8 cellular contexts compared by ENCODE assay signal in the genomic region with DNA sequence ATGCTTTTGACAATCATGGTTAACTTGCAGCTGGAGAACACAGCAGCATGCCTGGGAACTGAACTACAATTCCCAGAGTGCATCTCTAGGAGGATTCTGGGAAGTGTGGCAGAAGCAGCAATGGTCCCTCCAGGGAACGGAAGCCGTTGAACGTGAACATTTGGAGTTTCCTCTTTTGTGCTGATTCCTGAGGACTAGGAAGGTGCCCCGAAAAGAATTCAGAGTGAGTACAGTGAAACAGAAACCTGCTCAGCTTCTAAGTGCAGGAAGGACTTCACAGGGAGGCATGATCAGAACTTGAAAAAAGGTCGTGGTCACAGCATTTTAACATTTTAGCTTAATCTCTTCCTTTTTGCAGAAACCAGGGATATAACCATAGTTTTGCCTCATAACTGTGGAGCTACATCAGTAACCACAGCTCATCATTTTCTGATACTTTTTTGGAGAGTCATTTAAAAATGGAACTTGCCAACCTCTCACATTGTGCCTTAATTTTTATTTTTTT. TPM values are rescaled to one million over a fixed set of nuclear protein-coding genes. Genes with fewer than 3 reads are reported as not detected.
DNase-seq lines count a peak whose midpoint lies in the region; ATAC-seq and TF ChIP-seq lines count a peak whose summit lies in the region.

A gene (plus strand): TSS at position 111 of the 505 bp plus-strand sequence. CDS start 3,911 bp downstream, outside the sequence.

- H3K36me3 Mint-ChIP-seq in stimulated activated naive CD8-positive, alpha-beta T cell treated with anti-CD3 and anti-CD28 coated beads, Interleukin-15, Interleukin-2, amounts not matched to agents 100 ng/mL and 50 ng/mL, for 24 hours (ENCODE audit: low read depth), result peaks cover 32% of the 10 kb centered on the region

- no peak within 1 kb of the TSS for H3K27ac ChIP-seq in OCI-LY3 (ENCODE audit: low read length)

- peak within 1 kb of the TSS; percentile 58 for H3K4me2 ChIP-seq in OCI-LY3 (ENCODE audit: low read length)

- H3K27me3 Mint-ChIP-seq in stimulated activated naive CD8-positive, alpha-beta T cell treated with anti-CD3 and anti-CD28 coated beads, Interleukin-15, Interleukin-2, amounts not matched to agents 100 ng/mL and 50 ng/mL, for 24 hours, result no peaks in the 10 kb centered on the region

- H3K9me3 Mint-ChIP-seq in stimulated activated naive CD8-positive, alpha-beta T cell treated with anti-CD3 and anti-CD28 coated beads, Interleukin-15, Interleukin-2, amounts not matched to agents 100 ng/mL and 50 ng/mL, for 24 hours, result no peaks in the 10 kb centered on the region

- peak; percentile 82 for DNase-seq in DMS53 treated with DMSO at 0.1 percent for 48 hours (lab: John Stamatoyannopoulos, UW; ENCODE audit: unreplicated experiment)
- DNase-seq in activated T-cell treated with anti-CD3 and anti-CD28 coated beads, Interleukin-2, amount 50 U/mL, for 48 hours, result peak; percentile 51 to 54

- H4K20me1 ChIP-seq in OCI-LY3 (ENCODE audit: insufficient read depth, low read length), result no peaks in the 10 kb centered on the region

- no peaks in the 10 kb centered on the region for H3K79me2 ChIP-seq in OCI-LY3 (ENCODE audit: low read length)

- H3K4me3 ChIP-seq in OCI-LY3 (ENCODE audit: low read length) (peak within 1 kb of the TSS; percentile 74), mononuclear cell (ENCODE audit: low read length) (peak within 1 kb of the TSS; percentile 61)

- peak within 1 kb of the TSS; percentile 97 for H3K27ac Mint-ChIP-seq in stimulated activated naive CD8-positive, alpha-beta T cell treated with anti-CD3 and anti-CD28 coated beads, Interleukin-15, Interleukin-2, amounts not matched to agents 100 ng/mL and 50 ng/mL, for 24 hours

- H3K36me3 ChIP-seq in OCI-LY3 (replicated peaks; ENCODE audit: low read depth, low read length), result no peaks in the 10 kb centered on the region

- H3K4me1 ChIP-seq in OCI-LY3 (ENCODE audit: low read length) (no peaks in the 10 kb centered on the region), mononuclear cell (ENCODE audit: insufficient read depth, low read length) (peaks cover 15% of the 10 kb centered on the region)

- peaks cover 16% of the 10 kb centered on the region for H3K4me1 Mint-ChIP-seq in stimulated activated naive CD8-positive, alpha-beta T cell treated with anti-CD3 and anti-CD28 coated beads, Interleukin-15, Interleukin-2, amounts not matched to agents 100 ng/mL and 50 ng/mL, for 24 hours (ENCODE audit: low read depth)

- H3K27me3 ChIP-seq in OCI-LY3 (ENCODE audit: low read depth, low read length) (no peaks in the 10 kb centered on the region), mononuclear cell (ENCODE audit: insufficient read depth, low read length) (no peaks in the 10 kb centered on the region)

- peak within 1 kb of the TSS; percentile 92 for H3K4me3 Mint-ChIP-seq in stimulated activated naive CD8-positive, alpha-beta T cell treated with anti-CD3 and anti-CD28 coated beads, Interleukin-15, Interleukin-2, amounts not matched to agents 100 ng/mL and 50 ng/mL, for 24 hours

- TF ChIP-seq CTCF in OCI-LY3 (IDR thresholded peaks at IDR 0.05; ENCODE audit: low read depth, low read length), result no peak

- no peak within 1 kb of the TSS for H2AFZ ChIP-seq in OCI-LY3 (ENCODE audit: low read depth, low read length)

- peak; percentile 83 for ATAC-seq in HG02623 (IDR thresholded peaks at IDR 0.05; ENCODE audit: unreplicated experiment)
- peak; percentile 91 for ATAC-seq in esophagus mucosa
- no peak for ATAC-seq in HG03095 (IDR thresholded peaks at IDR 0.05; ENCODE audit: unreplicated experiment)

- no peaks in the 10 kb centered on the region for H3K9me3 ChIP-seq in OCI-LY3 (ENCODE audit: insufficient read depth, low read length)
- no peaks in the 10 kb centered on the region for H3K9me3 ChIP-seq in mononuclear cell (ENCODE audit: low read depth, low read length)

- H3K9ac ChIP-seq in OCI-LY3 (ENCODE audit: low read length), result peak within 1 kb of the TSS; percentile 43

RNA-seq across cellular contexts. Expression of the gene that starts here (rescaled TPM):
- total RNA-seq in esophagus mucosa (1.0 TPM), mononuclear cell (0.42 TPM)
